In genomic region chr2:119864318-119864717, GRCh38 we compare ENCODE assay signal across 11 cellular contexts.
DNase-seq lines count a peak whose midpoint lies in the region; ATAC-seq and FAIRE-seq lines count a peak whose summit lies in the region.
"Had no signal": no experiment of that assay in that cellular context is flagged by ENCODE, and none has a peak within 500 bp of the region (broad histone marks: within the 10 kb centered on the region; RNA-seq: fewer than 3 reads in every experiment).

No MANE protein-coding gene starts in this region.

- peaks cover 25% of the 10 kb centered on the region for H3K4me1 Mint-ChIP-seq in memory B cell

- DNase-seq in RCC 7860 (ENCODE audit: low spot score) (peak; percentile 15), memory B cell (ENCODE audit: low spot score in 2 of 2) (no peak), foreskin melanocyte (no peak), left lobe of liver (ENCODE audit: low spot score) (no peak), KG1 (lab: John Stamatoyannopoulos, UW) (no peak)
- DNase-seq: stomach had no signal

- H3K27ac Mint-ChIP-seq in memory B cell = peak overlapping the region; percentile 41
- H3K27ac Mint-ChIP-seq: activated naive CD8-positive, alpha-beta T cell had no signal

- FAIRE-seq in RCC 7860 (lab: Jason Lieb, UNC) = no peak
- FAIRE-seq: TTC549 had no signal

- ATAC-seq in GM18498 (IDR thresholded peaks at IDR 0.05; ENCODE audit: unreplicated experiment) = peak; percentile 63
- peak; percentile 61 for ATAC-seq in HG02571 (IDR thresholded peaks at IDR 0.05; ENCODE audit: unreplicated experiment)
- peak; percentile 51 for ATAC-seq in memory B cell (ENCODE audit: low read depth)
- no peak for ATAC-seq in HG03095 (IDR thresholded peaks at IDR 0.05; ENCODE audit: unreplicated experiment)
- ATAC-seq in left lobe of liver = no peak

- no peaks in the 10 kb centered on the region for H3K27me3 Mint-ChIP-seq in memory B cell
- H3K27me3 Mint-ChIP-seq: activated naive CD8-positive, alpha-beta T cell had no signal

- peaks cover 13% of the 10 kb centered on the region for H3K36me3 Mint-ChIP-seq in memory B cell

- H3K4me3 Mint-ChIP-seq in memory B cell = no peak overlapping the region
- H3K4me3 Mint-ChIP-seq: activated naive CD8-positive, alpha-beta T cell had no signal

- H3K9me3 Mint-ChIP-seq in memory B cell = no peaks in the 10 kb centered on the region

Comparison
In these comparisons a context has a peak if more than half of its experiments do, and no peak if none do; other contexts are left out.
1. ATAC-seq: peak in GM18498 (single experiment), HG02571 (single experiment) and memory B cell (single experiment); none in HG03095 (single experiment) and left lobe of liver (single experiment).